8 cellular contexts compared by ENCODE assay signal in genomic region chr17:1455748-1456599, GRCh38. TPM values are rescaled to one million over a fixed set of nuclear protein-coding genes. Genes with fewer than 3 reads are reported as not detected.
A peak's percentile ranks its signal among the peaks of the same experiment; 100 is the strongest.
DNase-seq lines count a peak whose midpoint lies in the region; ATAC-seq and TF ChIP-seq lines count a peak whose summit lies in the region.

TSS of gene CRK (minus strand) at chr17:1456232. CDS start at chr17:1456117, 115 bp downstream.

- DNase-seq in DMS114 treated with DMSO at 0.1 percent for 48 hours (lab: John Stamatoyannopoulos, UW; ENCODE audit: unreplicated experiment): peak; percentile 78
- DNase-seq in OCI-M2 (lab: John Stamatoyannopoulos, UW; ENCODE audit: unreplicated experiment): peak; percentile 74
- peak; percentile 99 for DNase-seq in activated T-cell treated with anti-CD3 and anti-CD28 coated beads, Interleukin-2, amount 50 U/mL, for 1 hour
- DNase-seq in epithelial cell of proximal tubule (ENCODE audit: low read depth): no peak
- peak; percentile 98 for DNase-seq in mucosa of gallbladder (ENCODE audit: low spot score)
- DNase-seq in stimulated activated CD8-positive, alpha-beta memory T cell treated with anti-CD3 and anti-CD28 coated beads, Interleukin-4, amount 100 ng/mL, for 24 hours (ENCODE audit: low read depth): peak; percentile 97

- peak; percentile 71 for ATAC-seq in GM21529 (IDR thresholded peaks at IDR 0.05; ENCODE audit: unreplicated experiment)

- TF ChIP-seq RAD21 in Ishikawa (IDR thresholded peaks at IDR 0.05; ENCODE audit: low read depth): no peak

- TF ChIP-seq EP300 in Ishikawa (IDR thresholded peaks at IDR 0.05; ENCODE audit: borderline replicate concordance): peak; percentile 9; the same call in 1 of the 2 replicates

- peak within 1 kb of the TSS; percentile 80 for H3K4me3 ChIP-seq in epithelial cell of proximal tubule (ENCODE audit: low read depth, low read length)

- no peak for TF ChIP-seq CTCF in epithelial cell of proximal tubule (conservative IDR thresholded peaks at IDR 0.05; ENCODE audit: low read depth, low read length)

TF ChIP-seq in Ishikawa, 13 proteins besides CTCF, POLR2A, EP300 and RAD21:
- TF ChIP-seq YY1 (IDR thresholded peaks at IDR 0.05; ENCODE audit: low read depth) (peak; percentile 99), EGR1 (IDR thresholded peaks at IDR 0.05) (peak; percentile 91), NFIC (IDR thresholded peaks at IDR 0.05) (no peak), TCF12 (IDR thresholded peaks at IDR 0.05; ENCODE audit: low read depth) (0 out of 2 replicates have a peak, but pooled peaks have one; percentile 12), TEAD4 (IDR thresholded peaks at IDR 0.05) (peak; percentile 17; the same call in 1 of the 2 replicates), USF1 (IDR thresholded peaks at IDR 0.05) (no peak), ZBTB7A (IDR thresholded peaks at IDR 0.05; ENCODE audit: low read depth) (peak; percentile 83; the same call in 1 of the 2 replicates), CREB1 (IDR thresholded peaks at IDR 0.05; ENCODE audit: low read depth) (peak; percentile 82), FOXM1 (IDR thresholded peaks at IDR 0.05; ENCODE audit: borderline replicate concordance, low read depth) (no peak), MAX (IDR thresholded peaks at IDR 0.05) (no peak), CEBPB (IDR thresholded peaks at IDR 0.05) (no peak)

RNA-seq across cellular contexts. Expression of gene CRK, which starts in this region (rescaled TPM):
- 57.1 and 82.8 TPM in 2 replicates for total RNA-seq in epithelial cell of proximal tubule
- 82.2 TPM for total RNA-seq in mucosa of gallbladder
